25 cellular contexts compared by ENCODE assay signal in genomic region chr14:63504628-63505027, GRCh38. TPM values are rescaled to one million over a fixed set of nuclear protein-coding genes. Genes with fewer than 3 reads are reported as not detected.
DNase-seq lines count a peak whose midpoint lies in the region; ATAC-seq and TF ChIP-seq lines count a peak whose summit lies in the region.
"Had no signal": no experiment of that assay in that cellular context is flagged by ENCODE, and none has a peak within 500 bp of the region (broad histone marks: within the 10 kb centered on the region; RNA-seq: fewer than 3 reads in every experiment).

No MANE protein-coding gene starts in this region.

- no peaks in the 10 kb centered on the region for H3K27me3 Mint-ChIP-seq in MCF 10A (ENCODE audit: insufficient read depth, unreplicated experiment)
- H3K27me3 Mint-ChIP-seq: activated CD4-positive, alpha-beta T cell treated with anti-CD3 and anti-CD28 coated beads, Interleukin-2, amount 10 ng/mL, durations not matched to agents 24 days and 14 days; dendritic cell treated with granulocyte-macrophage colony-stimulating factor and Interleukin-4, amounts not matched to agents 40 ng/mL and 50 ng/mL, for 4 days; type B pancreatic cell had no signal

- no peak overlapping the region for H3K4me3 ChIP-seq in breast epithelium
- H3K4me3 ChIP-seq: HAP-1, heart right ventricle, SJCRH30 had no signal

- no peaks in the 10 kb centered on the region for H3K27me3 ChIP-seq in breast epithelium
- H3K27me3 ChIP-seq: BE2C, heart right ventricle, SJCRH30 had no signal

- no peak for ATAC-seq in HG02759 (IDR thresholded peaks at IDR 0.05; ENCODE audit: unreplicated experiment)
- ATAC-seq: heart right ventricle, left cardiac atrium had no signal

- no peak overlapping the region for H3K27ac ChIP-seq in breast epithelium
- H3K27ac ChIP-seq in epithelial cell of prostate: peak overlapping the region; percentile 36
- H3K27ac ChIP-seq: heart right ventricle, SJCRH30 had no signal

- H3K9me3 ChIP-seq in breast epithelium: no peaks in the 10 kb centered on the region
- H3K9me3 ChIP-seq: BE2C, Caco-2, HAP-1, SJCRH30 had no signal

- CTCF ChIA-PET in MCF 10A (lab: Yijun Ruan, JAX) (interaction anchor here (1.1 kb wide), 1 partner anchor 66 kb away, joined by 3 read pairs; no protein-coding TSS in a partner anchor), GM10248 (lab: Yijun Ruan, JAX) (interaction anchor here (0.9 to 1.3 kb wide), 2 partner anchors 9 to 11 kb away, joined by 3 to 4 read pairs; no protein-coding TSS in a partner anchor)

- H3K9me3 Mint-ChIP-seq in MCF 10A (ENCODE audit: unreplicated experiment): no peaks in the 10 kb centered on the region
- H3K9me3 Mint-ChIP-seq: activated CD4-positive, alpha-beta T cell treated with anti-CD3 and anti-CD28 coated beads, Interleukin-2, amount 10 ng/mL, durations not matched to agents 24 days and 14 days; activated naive CD4-positive, alpha-beta T cell treated with anti-CD3 and anti-CD28 coated beads for 36 hours; dendritic cell treated with granulocyte-macrophage colony-stimulating factor and Interleukin-4, amounts not matched to agents 40 ng/mL and 50 ng/mL, for 4 days; type B pancreatic cell had no signal

- no peak overlapping the region for H3K4me3 Mint-ChIP-seq in MCF 10A (ENCODE audit: unreplicated experiment)
- H3K4me3 Mint-ChIP-seq: activated CD4-positive, alpha-beta T cell treated with anti-CD3 and anti-CD28 coated beads, Interleukin-2, amount 10 ng/mL, durations not matched to agents 24 days and 14 days; activated naive CD4-positive, alpha-beta T cell treated with anti-CD3 and anti-CD28 coated beads for 36 hours; dendritic cell treated with granulocyte-macrophage colony-stimulating factor and Interleukin-4, amounts not matched to agents 40 ng/mL and 50 ng/mL, for 4 days; type B pancreatic cell had no signal

- TF ChIP-seq POLR2A in breast epithelium (IDR thresholded peaks at IDR 0.05): no peak

- H3K36me3 ChIP-seq in breast epithelium: no peaks in the 10 kb centered on the region
- H3K36me3 ChIP-seq: HAP-1, SJCRH30 had no signal

- H3K36me3 Mint-ChIP-seq in MCF 10A (ENCODE audit: insufficient read depth, unreplicated experiment): no peaks in the 10 kb centered on the region

- intact Hi-C loops in MCF 10A (cut with micrococcal nuclease) (loop anchor here (2.0 kb wide), 1 partner anchor 18 kb away; no protein-coding TSS in a partner anchor), breast epithelium (cut with DNase I; ENCODE audit: low total_unique reads) (no loop called here)

- DNase-seq in MCF 10A (ENCODE audit: unreplicated experiment) (peak; percentile 72), breast epithelium (ENCODE audit: low spot score in 2 of 2) (no peak), T1000 (lab: John Stamatoyannopoulos, UW) (peak; percentile 1), epithelial cell of prostate (ENCODE audit: low read depth, low spot score) (peak; percentile 53), COLO668 (lab: John Stamatoyannopoulos, UW; ENCODE audit: unreplicated experiment) (no peak), GM10248 (ENCODE audit: extremely low spot score) (no peak), AML-193 (lab: John Stamatoyannopoulos, UW) (no peak)
- DNase-seq: 8988T; activated CD4-positive, alpha-beta T cell treated with anti-CD3 and anti-CD28 coated beads, Interleukin-2, amount 10 ng/mL, durations not matched to agents 24 days and 14 days; activated naive CD4-positive, alpha-beta T cell treated with anti-CD3 and anti-CD28 coated beads for 36 hours; BE2C; DMS79 treated with DMSO at 0.1 percent for 48 hours; heart right ventricle; left cardiac atrium; NCI-H1105 treated with DMSO at 0.1 percent for 48 hours; NCI-H2029; NCI-H345; OCI-M1; SJCRH30; stimulated activated CD8-positive, alpha-beta memory T cell treated with anti-CD3 and anti-CD28 coated beads, Interleukin-4, amount 100 ng/mL, for 48 hours had no signal

- H3K4me1 Mint-ChIP-seq in MCF 10A (ENCODE audit: insufficient read depth, unreplicated experiment): peaks cover 13% of the 10 kb centered on the region

- H3K4me1 ChIP-seq in breast epithelium: no peaks in the 10 kb centered on the region
- H3K4me1 ChIP-seq: BE2C, HAP-1, SJCRH30 had no signal

- BruUV-seq in MCF 10A (replicated peaks; lab: Mats Ljungman, UMichigan): no TSS peak

- H3K27ac Mint-ChIP-seq in MCF 10A (ENCODE audit: low read depth, unreplicated experiment): peak overlapping the region; percentile 42
- H3K27ac Mint-ChIP-seq: activated CD4-positive, alpha-beta T cell treated with anti-CD3 and anti-CD28 coated beads, Interleukin-2, amount 10 ng/mL, durations not matched to agents 24 days and 14 days; activated naive CD4-positive, alpha-beta T cell treated with anti-CD3 and anti-CD28 coated beads for 36 hours; dendritic cell treated with granulocyte-macrophage colony-stimulating factor and Interleukin-4, amounts not matched to agents 40 ng/mL and 50 ng/mL, for 4 days had no signal

- TF ChIP-seq CTCF in MCF 10A (IDR thresholded peaks at IDR 0.05; ENCODE audit: unreplicated experiment) (no peak), breast epithelium (IDR thresholded peaks at IDR 0.05) (no peak), GM10248 (IDR thresholded peaks at IDR 0.05; ENCODE audit: control extremely low read depth, extremely low read depth, low read depth, missing control alignments) (no peak)

- POLR2A ChIA-PET in MCF 10A (lab: Yijun Ruan, JAX) (interaction anchor here (1.0 to 1.6 kb wide), 2 partner anchors 9 to 49 kb away, joined by 4 read pairs; no protein-coding TSS in a partner anchor), GM10248 (lab: Yijun Ruan, JAX) (no interaction called here)

RNA-seq across cellular contexts. Expression of gene PPP2R5E, which starts 38.5 kb away (rescaled TPM):
- total RNA-seq in MCF 10A (2022) (46.4 and 49.7 TPM in 2 replicates), breast epithelium (10 to 100 TPM; 23.0 to 29.9 (median 23.6) TPM)

Comparison
In these comparisons a context has a peak if more than half of its experiments do, and no peak if none do; other contexts are left out.
1. DNase-seq: peak in MCF 10A (single experiment), T1000 (single experiment) and epithelial cell of prostate (single experiment); none in breast epithelium (0 of 2), COLO668 (single experiment), GM10248 (single experiment) and AML-193 (0 of 2).